In genomic region chr11:66721939-66722338, GRCh38 we compare ENCODE assay signal across 30 cellular contexts. TPM values are rescaled to one million over a fixed set of nuclear protein-coding genes. Genes with fewer than 3 reads are reported as not detected.
"Had no signal": no experiment of that assay in that cellular context is flagged by ENCODE, and none has a peak within 500 bp of the region (broad histone marks: within the 10 kb centered on the region; RNA-seq: fewer than 3 reads in every experiment).

No MANE protein-coding gene starts in this region.

- H3K27me3 ChIP-seq: ovary, right lobe of liver, vagina had no signal

- H3K27ac ChIP-seq: left ventricle myocardium inferior, neural progenitor cell, neutrophil, ovary, right atrium auricular region, thoracic aorta, tibial artery, vagina had no signal

- H3K36me3 ChIP-seq: left ventricle myocardium inferior, neural progenitor cell, neutrophil, ovary, right atrium auricular region, right lobe of liver, suprapubic skin, thoracic aorta, tibial artery, vagina had no signal

- FAIRE-seq: islet of Langerhans, kidney had no signal

- H3K4me3 ChIP-seq: left ventricle myocardium inferior, lung, neural progenitor cell, ovary, right atrium auricular region, right lobe of liver, skin epidermis, suprapubic skin, thoracic aorta, tibial artery, vagina had no signal

- H3K27ac Mint-ChIP-seq: immature natural killer cell; naive B cell; natural killer cell; neural progenitor cell; stimulated activated naive CD8-positive, alpha-beta T cell treated with anti-CD3 and anti-CD28 coated beads, Interleukin-15, Interleukin-2, amounts not matched to agents 100 ng/mL and 50 ng/mL, for 24 hours had no signal

- H3K4me2 ChIP-seq: neural progenitor cell had no signal

- H2AFZ ChIP-seq: neural progenitor cell had no signal

- H3K9me3 Mint-ChIP-seq: mesothelial cell of epicardium; naive B cell; natural killer cell; nephron progenitor cell; neural progenitor cell; stimulated activated naive CD8-positive, alpha-beta T cell treated with anti-CD3 and anti-CD28 coated beads, Interleukin-15, Interleukin-2, amounts not matched to agents 100 ng/mL and 50 ng/mL, for 24 hours had no signal

- DNase-seq: hypothalamus; immature natural killer cell; kidney; left colon; left ventricle myocardium inferior; mesendoderm; naive B cell; natural killer cell; nephron progenitor cell; occipital lobe; ovary; right lobe of liver; stimulated activated CD4-positive, alpha-beta T cell treated with anti-CD3 and anti-CD28 coated beads, Interleukin-12 subunit alpha, Interleukin-12 subunit beta, amount 100 ng/mL, for 4 hours; stimulated activated CD4-positive, alpha-beta T cell treated with anti-CD3 and anti-CD28 coated beads, Interleukin-15, amount 100 ng/mL, for 24 hours; stimulated activated CD4-positive, alpha-beta T cell treated with anti-CD3 and anti-CD28 coated beads, Interleukin-2, amount 100 ng/mL, for 24 hours; stimulated activated CD4-positive, alpha-beta T cell treated with anti-CD3 and anti-CD28 coated beads, Interleukin-4, amount 100 ng/mL, for 1 hour; stimulated activated naive CD4-positive, alpha-beta T cell; tibial artery; trophoblast cell had no signal

- H3K9me3 ChIP-seq: left ventricle myocardium inferior, neutrophil, ovary, right atrium auricular region, right lobe of liver, suprapubic skin, thoracic aorta, tibial artery, vagina had no signal

- H3K36me3 Mint-ChIP-seq: mesothelial cell of epicardium, naive B cell, natural killer cell had no signal

- H3K9ac ChIP-seq: neural progenitor cell had no signal

- H3K4me3 Mint-ChIP-seq: immature natural killer cell; mesothelial cell of epicardium; natural killer cell; nephron progenitor cell; neural progenitor cell; stimulated activated naive CD8-positive, alpha-beta T cell treated with anti-CD3 and anti-CD28 coated beads, Interleukin-15, Interleukin-2, amounts not matched to agents 100 ng/mL and 50 ng/mL, for 24 hours had no signal

RNA-seq across cellular contexts. Expression of gene SPTBN2, which starts 7.1 kb away (rescaled TPM):
- polyA plus RNA-seq: immature natural killer cell had no signal
